ENCODE assay signal across 3 cellular contexts in the genomic region with DNA sequence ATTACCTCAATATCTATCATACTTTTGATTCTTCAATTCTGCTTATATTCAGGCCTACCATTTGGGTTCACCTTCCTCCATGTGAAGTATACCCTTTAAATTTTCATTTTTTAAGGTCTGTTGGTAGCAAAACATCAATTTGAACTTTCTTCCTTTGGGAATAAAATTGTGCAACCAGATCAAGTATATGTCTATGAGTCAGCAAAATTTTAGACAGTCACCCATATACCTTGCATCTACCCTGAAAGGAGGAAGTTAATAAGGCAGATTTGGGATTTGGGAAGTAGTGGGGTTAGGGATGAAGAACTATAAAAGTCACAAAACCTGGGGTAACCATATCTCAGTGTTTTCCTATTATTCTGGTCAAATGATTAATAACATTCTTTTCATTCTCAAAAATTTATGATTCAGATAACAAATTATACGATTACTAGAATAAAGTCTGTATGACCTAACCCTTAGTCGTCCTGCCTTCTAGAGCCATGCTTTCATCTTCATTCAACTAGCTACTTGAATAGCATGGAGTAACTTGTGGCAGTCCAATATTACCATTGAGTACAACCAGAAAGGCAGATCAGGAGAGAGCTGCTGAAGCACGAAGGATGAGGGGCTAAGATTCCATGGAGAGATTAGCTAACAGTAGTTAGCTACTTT.
TF ChIP-seq lines count a peak whose summit lies in the region.

No MANE protein-coding gene starts in this region.

TF ChIP-seq in A549, 52 proteins besides CTCF, POLR2A, EP300 and RAD21:
- TF ChIP-seq NFE2L2 (conservative IDR thresholded peaks at IDR 0.05; ENCODE audit: low read length) (peak; percentile 82), GATA3 (IDR thresholded peaks at IDR 0.05; ENCODE audit: borderline replicate concordance) (no peak), HOXB5 (CRISPR knock-in tag; IDR thresholded peaks at IDR 0.05) (no peak), TP53 (CRISPR knock-in tag; IDR thresholded peaks at IDR 0.05) (no peak), MAFK (IDR thresholded peaks at IDR 0.05; ENCODE audit: partially characterized antibody) (peak; percentile 92), JUNB (IDR thresholded peaks at IDR 0.05) (no peak), CHD4 (IDR thresholded peaks at IDR 0.05; ENCODE audit: borderline replicate concordance) (no peak), RCOR1 (IDR thresholded peaks at IDR 0.05; ENCODE audit: low read depth, low read length) (no peak), MYC (IDR thresholded peaks at IDR 0.05; ENCODE audit: borderline replicate concordance, low read length) (no peak)
- TF ChIP-seq, protein P1, sequence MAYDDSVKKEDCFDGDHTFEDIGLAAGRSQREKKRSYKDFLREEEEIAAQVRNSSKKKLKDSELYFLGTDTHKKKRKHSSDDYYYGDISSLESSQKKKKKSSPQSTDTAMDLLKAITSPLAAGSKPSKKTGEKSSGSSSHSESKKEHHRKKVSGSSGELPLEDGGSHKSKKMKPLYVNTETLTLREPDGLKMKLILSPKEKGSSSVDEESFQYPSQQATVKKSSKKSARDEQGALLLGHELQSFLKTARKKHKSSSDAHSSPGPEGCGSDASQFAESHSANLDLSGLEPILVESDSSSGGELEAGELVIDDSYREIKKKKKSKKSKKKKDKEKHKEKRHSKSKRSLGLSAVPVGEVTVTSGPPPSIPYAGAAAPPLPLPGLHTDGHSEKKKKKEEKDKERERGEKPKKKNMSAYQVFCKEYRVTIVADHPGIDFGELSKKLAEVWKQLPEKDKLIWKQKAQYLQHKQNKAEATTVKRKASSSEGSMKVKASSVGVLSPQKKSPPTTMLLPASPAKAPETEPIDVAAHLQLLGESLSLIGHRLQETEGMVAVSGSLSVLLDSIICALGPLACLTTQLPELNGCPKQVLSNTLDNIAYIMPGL (CRISPR knock-in tag; IDR thresholded peaks at IDR 0.05; ENCODE audit: borderline replicate concordance), result no peak
- TF ChIP-seq, protein P2, sequence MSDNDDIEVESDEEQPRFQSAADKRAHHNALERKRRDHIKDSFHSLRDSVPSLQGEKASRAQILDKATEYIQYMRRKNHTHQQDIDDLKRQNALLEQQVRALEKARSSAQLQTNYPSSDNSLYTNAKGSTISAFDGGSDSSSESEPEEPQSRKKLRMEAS (IDR thresholded peaks at IDR 0.05), result no peak
TF ChIP-seq in A549: peak in this region for 2.

TF ChIP-seq in IMR-90, 13 proteins besides CTCF, POLR2A, EP300 and RAD21:
- TF ChIP-seq MAFK (IDR thresholded peaks at IDR 0.05; ENCODE audit: low read depth, low read length) (peak; percentile 65), NFE2L2 (IDR thresholded peaks at IDR 0.05; ENCODE audit: low read depth, low read length) (peak; percentile 72)
- TF ChIP-seq, protein P3, sequence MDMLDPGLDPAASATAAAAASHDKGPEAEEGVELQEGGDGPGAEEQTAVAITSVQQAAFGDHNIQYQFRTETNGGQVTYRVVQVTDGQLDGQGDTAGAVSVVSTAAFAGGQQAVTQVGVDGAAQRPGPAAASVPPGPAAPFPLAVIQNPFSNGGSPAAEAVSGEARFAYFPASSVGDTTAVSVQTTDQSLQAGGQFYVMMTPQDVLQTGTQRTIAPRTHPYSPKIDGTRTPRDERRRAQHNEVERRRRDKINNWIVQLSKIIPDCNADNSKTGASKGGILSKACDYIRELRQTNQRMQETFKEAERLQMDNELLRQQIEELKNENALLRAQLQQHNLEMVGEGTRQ (IDR thresholded peaks at IDR 0.05; ENCODE audit: low read depth, low read length), result no peak

TF ChIP-seq in K562, 482 proteins besides CTCF, POLR2A, EP300 and RAD21:
- no peak for TF ChIP-seq MAZ (CRISPR knock-in tag; conservative IDR thresholded peaks at IDR 0.05 in 1 of 2, IDR thresholded peaks at IDR 0.05 in 1 of 2)
- peak; percentile 40 for TF ChIP-seq C11orf30 (IDR thresholded peaks at IDR 0.05; ENCODE audit: low read depth)
- 0 out of 2 replicates have a peak, but pooled peaks have one; percentile 7 for TF ChIP-seq NFE2 (IDR thresholded peaks at IDR 0.05; ENCODE audit: low read depth)
- TF ChIP-seq FOXP1 (CRISPR knock-in tag; IDR thresholded peaks at IDR 0.05), result no peak
- TF ChIP-seq MAFF (IDR thresholded peaks at IDR 0.05; ENCODE audit: low read length), result 0 out of 2 replicates have a peak, but pooled peaks have one; percentile 35
- TF ChIP-seq MAFG (tag; conservative IDR thresholded peaks at IDR 0.05), result 0 out of 2 replicates have a peak, but pooled peaks have one; percentile 34
- peak; percentile 77 for TF ChIP-seq ZNF316 (IDR thresholded peaks at IDR 0.05)
